7 cellular contexts compared by ENCODE assay signal in the genomic region with DNA sequence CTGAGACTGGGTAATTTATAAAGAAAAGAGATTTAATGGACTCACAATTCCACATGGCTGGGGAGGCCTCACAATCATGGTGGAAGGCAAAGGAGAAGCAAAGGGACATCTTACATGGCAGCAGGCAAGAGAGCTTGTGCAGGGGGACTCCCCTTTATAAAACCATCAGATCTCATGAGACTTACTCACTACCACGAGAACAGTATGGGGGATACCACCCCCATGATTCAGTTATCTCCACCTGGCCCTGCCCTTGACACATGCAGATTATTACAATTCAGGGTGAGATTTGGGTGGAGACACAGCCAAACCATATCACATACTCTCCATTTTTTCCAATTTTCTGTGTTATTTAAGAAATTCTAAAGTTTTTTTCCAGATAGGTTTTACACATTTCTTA. TPM values are rescaled to one million over a fixed set of nuclear protein-coding genes. Genes with fewer than 3 reads are reported as not detected.
DNase-seq lines count a peak whose midpoint lies in the region; ATAC-seq and TF ChIP-seq lines count a peak whose summit lies in the region.
"Not testable (repeated sequence)": the region's sequence is repeated elsewhere in the genome, so short reads cannot be mapped to it uniquely, and the experiment has no call there.

No MANE protein-coding gene starts in this region.

- not testable (repeated sequence) for TF ChIP-seq CTCF in WTC11 (IDR thresholded peaks at IDR 0.05); endothelial cell (IDR thresholded peaks at IDR 0.05; ENCODE audit: unreplicated experiment)

- not testable (repeated sequence) for H3K4me3 Mint-ChIP-seq in WTC11; activated CD4-positive, alpha-beta memory T cell treated with anti-CD3 and anti-CD28 coated beads for 36 hours; activated naive CD4-positive, alpha-beta T cell treated with anti-CD3 and anti-CD28 coated beads, Interleukin-2, amount 50 U/mL, for 24 hours; endothelial cell (ENCODE audit: unreplicated experiment); stimulated activated naive CD8-positive, alpha-beta T cell treated with anti-CD3 and anti-CD28 coated beads, Interleukin-15, Interleukin-2, amounts not matched to agents 100 ng/mL and 50 ng/mL, for 24 hours
- H3K4me3 Mint-ChIP-seq in activated T-helper 17 cell treated with anti-CD3 and anti-CD28 coated beads, Interleukin-2, amount 50 U/mL, for 72 hours: peak overlapping the region; percentile 57

- H3K27ac Mint-ChIP-seq in WTC11: peak overlapping the region; percentile 58
- not testable (repeated sequence) for H3K27ac Mint-ChIP-seq in activated CD4-positive, alpha-beta memory T cell treated with anti-CD3 and anti-CD28 coated beads for 36 hours
- peak overlapping the region; percentile 60 for H3K27ac Mint-ChIP-seq in activated T-helper 17 cell treated with anti-CD3 and anti-CD28 coated beads, Interleukin-2, amount 50 U/mL, for 72 hours
- H3K27ac Mint-ChIP-seq in activated naive CD4-positive, alpha-beta T cell treated with anti-CD3 and anti-CD28 coated beads, Interleukin-2, amount 50 U/mL, for 24 hours: peak overlapping the region; percentile 49
- peak overlapping the region; percentile 45 for H3K27ac Mint-ChIP-seq in endothelial cell (ENCODE audit: unreplicated experiment)
- H3K27ac Mint-ChIP-seq in stimulated activated naive CD8-positive, alpha-beta T cell treated with anti-CD3 and anti-CD28 coated beads, Interleukin-15, Interleukin-2, amounts not matched to agents 100 ng/mL and 50 ng/mL, for 24 hours: peak overlapping the region; percentile 36

- H3K36me3 Mint-ChIP-seq in WTC11; endothelial cell (ENCODE audit: low read depth, unreplicated experiment): not testable (repeated sequence)
- H3K36me3 Mint-ChIP-seq in activated CD4-positive, alpha-beta memory T cell treated with anti-CD3 and anti-CD28 coated beads for 36 hours: peaks cover 11% of the 10 kb centered on the region
- peaks cover 23% of the 10 kb centered on the region for H3K36me3 Mint-ChIP-seq in activated T-helper 17 cell treated with anti-CD3 and anti-CD28 coated beads, Interleukin-2, amount 50 U/mL, for 72 hours (ENCODE audit: low read depth)
- H3K36me3 Mint-ChIP-seq in activated naive CD4-positive, alpha-beta T cell treated with anti-CD3 and anti-CD28 coated beads, Interleukin-2, amount 50 U/mL, for 24 hours: peaks cover 12% of the 10 kb centered on the region
- peaks cover 60% of the 10 kb centered on the region for H3K36me3 Mint-ChIP-seq in stimulated activated naive CD8-positive, alpha-beta T cell treated with anti-CD3 and anti-CD28 coated beads, Interleukin-15, Interleukin-2, amounts not matched to agents 100 ng/mL and 50 ng/mL, for 24 hours (ENCODE audit: low read depth)

- CTCF ChIA-PET in WTC11 (lab: Charles Lee): not testable (repeated sequence)
- CTCF ChIA-PET in activated CD4-positive, alpha-beta memory T cell treated with anti-CD3 and anti-CD28 coated beads for 36 hours (lab: Charles Lee): interaction anchor here (1.4 kb wide), 1 partner anchor 102 kb away, joined by 3 read pairs; no protein-coding TSS in a partner anchor

- ATAC-seq in WTC11: not testable (repeated sequence)
- ATAC-seq in activated T-helper 17 cell treated with anti-CD3 and anti-CD28 coated beads, Interleukin-2, amount 50 U/mL, for 72 hours (replicated peaks): peak; percentile 18

- not testable (repeated sequence) for DNase-seq in WTC11 (ENCODE audit: low spot score); endothelial cell (ENCODE audit: low spot score)
- peak; percentile 25 for DNase-seq in activated CD4-positive, alpha-beta memory T cell treated with anti-CD3 and anti-CD28 coated beads for 36 hours
- peak; percentile 35 for DNase-seq in stimulated activated CD4-positive, alpha-beta T cell treated with anti-CD3 and anti-CD28 coated beads, Interleukin-15, amount 100 ng/mL, for 24 hours

- H3K27me3 Mint-ChIP-seq in WTC11 (ENCODE audit: low read depth); activated CD4-positive, alpha-beta memory T cell treated with anti-CD3 and anti-CD28 coated beads for 36 hours; activated T-helper 17 cell treated with anti-CD3 and anti-CD28 coated beads, Interleukin-2, amount 50 U/mL, for 72 hours; activated naive CD4-positive, alpha-beta T cell treated with anti-CD3 and anti-CD28 coated beads, Interleukin-2, amount 50 U/mL, for 24 hours; endothelial cell (ENCODE audit: unreplicated experiment); stimulated activated naive CD8-positive, alpha-beta T cell treated with anti-CD3 and anti-CD28 coated beads, Interleukin-15, Interleukin-2, amounts not matched to agents 100 ng/mL and 50 ng/mL, for 24 hours: not testable (repeated sequence)

- peaks cover 66% of the 10 kb centered on the region for H3K4me1 Mint-ChIP-seq in WTC11
- H3K4me1 Mint-ChIP-seq in activated CD4-positive, alpha-beta memory T cell treated with anti-CD3 and anti-CD28 coated beads for 36 hours (ENCODE audit: low read depth): peaks cover 64% of the 10 kb centered on the region
- H3K4me1 Mint-ChIP-seq in activated T-helper 17 cell treated with anti-CD3 and anti-CD28 coated beads, Interleukin-2, amount 50 U/mL, for 72 hours: peaks cover 46% of the 10 kb centered on the region
- H3K4me1 Mint-ChIP-seq in activated naive CD4-positive, alpha-beta T cell treated with anti-CD3 and anti-CD28 coated beads, Interleukin-2, amount 50 U/mL, for 24 hours: peaks cover 97% of the 10 kb centered on the region
- H3K4me1 Mint-ChIP-seq in endothelial cell (ENCODE audit: unreplicated experiment): peaks cover 49% of the 10 kb centered on the region
- peaks cover 89% of the 10 kb centered on the region for H3K4me1 Mint-ChIP-seq in stimulated activated naive CD8-positive, alpha-beta T cell treated with anti-CD3 and anti-CD28 coated beads, Interleukin-15, Interleukin-2, amounts not matched to agents 100 ng/mL and 50 ng/mL, for 24 hours (ENCODE audit: low read depth)

- POLR2A ChIA-PET in WTC11 (lab: Charles Lee); activated CD4-positive, alpha-beta memory T cell treated with anti-CD3 and anti-CD28 coated beads for 36 hours (lab: Charles Lee): not testable (repeated sequence)

- H3K9me3 Mint-ChIP-seq in WTC11; activated CD4-positive, alpha-beta memory T cell treated with anti-CD3 and anti-CD28 coated beads for 36 hours; activated T-helper 17 cell treated with anti-CD3 and anti-CD28 coated beads, Interleukin-2, amount 50 U/mL, for 72 hours; activated naive CD4-positive, alpha-beta T cell treated with anti-CD3 and anti-CD28 coated beads, Interleukin-2, amount 50 U/mL, for 24 hours; endothelial cell (ENCODE audit: unreplicated experiment): not testable (repeated sequence)
- H3K9me3 Mint-ChIP-seq in stimulated activated naive CD8-positive, alpha-beta T cell treated with anti-CD3 and anti-CD28 coated beads, Interleukin-15, Interleukin-2, amounts not matched to agents 100 ng/mL and 50 ng/mL, for 24 hours: peaks cover 16% of the 10 kb centered on the region

- intact Hi-C loops in activated CD4-positive, alpha-beta memory T cell treated with anti-CD3 and anti-CD28 coated beads for 36 hours (cut with micrococcal nuclease): loop anchor here (1.0 kb wide), 1 partner anchor 12 kb away; no protein-coding TSS in a partner anchor

RNA-seq across cellular contexts. Expression of a gene that starts 35.6 kb away (rescaled TPM):
- total RNA-seq in WTC11 (2021): 28.0 to 35.0 TPM (median 29.1 TPM) in 3 replicates
- total RNA-seq in activated CD4-positive, alpha-beta memory T cell treated with anti-CD3 and anti-CD28 coated beads for 36 hours: 10 to 100 TPM; 59.3 to 59.7 TPM
- total RNA-seq in activated T-helper 17 cell treated with anti-CD3 and anti-CD28 coated beads, Interleukin-2, amount 50 U/mL, for 72 hours: 10 to 100 TPM; 20.5 to 71.9 TPM
- total RNA-seq in endothelial cell (ENCODE audit: unreplicated experiment): 68.6 TPM
